ENCODE assay signal across 28 cellular contexts in genomic region chr22:47146941-47147340, GRCh38.
"Had no signal": no experiment of that assay in that cellular context is flagged by ENCODE, and none has a peak within 500 bp of the region (broad histone marks: within the 10 kb centered on the region; RNA-seq: fewer than 3 reads in every experiment).

No MANE protein-coding gene starts in this region.

- H3K36me3 ChIP-seq: brain microvascular endothelial cell, cardiac muscle cell, MG63, Peyer's patch, SJCRH30 had no signal

- H3K27ac ChIP-seq: brain microvascular endothelial cell, cardiac muscle cell, coronary artery, Peyer's patch, RWPE1, SJCRH30 had no signal

- DNase-seq: activated B cell treated with CpG ODN at 0.5 μM for 24 hours; activated CD4-positive, alpha-beta T cell treated with anti-CD3 and anti-CD28 coated beads for 1 hour; activated CD4-positive, alpha-beta T cell treated with anti-CD3 and anti-CD28 coated beads, Interleukin-2, amount 10 ng/mL, durations not matched to agents 24 days and 14 days; activated CD4-positive, alpha-beta T cell treated with anti-CD3 and anti-CD28 coated beads, Interleukin-2, amount 50 U/mL, for 48 hours; activated gamma-delta T cell treated with Interleukin-2 at 50 U/mL for 16 hours; activated naive CD4-positive, alpha-beta T cell treated with anti-CD3 and anti-CD28 coated beads, Interleukin-2, amount 10 ng/mL, durations not matched to agents 7 days and 5 days; activated naive CD8-positive, alpha-beta T cell treated with anti-CD3 and anti-CD28 coated beads for 36 hours; activated T-cell treated with anti-CD3 and anti-CD28 coated beads for 4 hours; activated T-cell treated with anti-CD3 and anti-CD28 coated beads, Interleukin-2, amount 50 U/mL, for 48 hours; brain microvascular endothelial cell; MG63; MV-4-11; NCI-H1092 treated with DMSO at 0.1 percent for 48 hours; NCI-H1417 treated with DMSO at 0.1 percent for 48 hours; NCI-H1694; NCI-H2029; NCI-H2107; NCI-H2171 treated with DMSO at 0.1 percent for 48 hours; NCI-H226; NCI-H69; NK-92 treated with Interleukin-12 subunit alpha and Interleukin-12 subunit beta, amount 100 ng/mL, for 24 hours; Peyer's patch; Right ventricle myocardium superior; SJCRH30; T-helper 9 cell had no signal

- H3K27me3 ChIP-seq: brain microvascular endothelial cell, cardiac muscle cell, MG63, Peyer's patch, SJCRH30 had no signal

- H3K9me3 ChIP-seq: MG63, Peyer's patch, SJCRH30 had no signal

- H3K4me3 ChIP-seq: cardiac muscle cell, coronary artery, MG63, Peyer's patch, SJCRH30 had no signal

- H3K4me1 ChIP-seq: Peyer's patch, SJCRH30 had no signal
